8 cellular contexts compared by ENCODE assay signal in genomic region chr6:148464319-148465010, GRCh38.
DNase-seq lines count a peak whose midpoint lies in the region; ATAC-seq and TF ChIP-seq lines count a peak whose summit lies in the region.

No MANE protein-coding gene starts in this region.

- in situ Hi-C loops in G401 (cut with HindIII; ENCODE audit: low sequenced_read_pairs): no loop called here

- WGBS in right cardiac atrium: 32% methylated on average over 5 of the region's 5 CpGs
- WGBS in sigmoid colon, 2 donors: 37 to 40% methylated on average over 5 of the region's 5 CpGs

- H3K36me3 ChIP-seq in sigmoid colon: no peaks in the 10 kb centered on the region

- DNase-seq in G401 (ENCODE audit: low spot score): peak; percentile 47
- DNase-seq in H4 (ENCODE audit: low spot score): peak; percentile 56
- peak; percentile 58 for DNase-seq in LoVo (ENCODE audit: low spot score)
- peak; percentile 24 for DNase-seq in SK-N-DZ (ENCODE audit: low spot score)
- DNase-seq in amygdala (lab: John Stamatoyannopoulos, UW): peak in 47 of 56 donors; percentile 5 to 88 (median 50)
- DNase-seq in right cardiac atrium: peak; percentile 48 to 80 (median 74)
- DNase-seq in sigmoid colon: peak; percentile 83

- intact Hi-C loops in right cardiac atrium (cut with DNase I) (loop anchor here (2.0 to 10.0 kb wide), 7 partner anchors 120 to 960 kb away; partner anchors contain the start of genes SAMD5 (in 3 of the 4) and SASH1 (in 2 of the 4)), sigmoid colon (cut with DNase I) (loop anchor here (2.0 to 5.0 kb wide), 4 partner anchors 122 to 957 kb away; partner anchors contain the start of genes SAMD5 and SASH1)

- no peak for TF ChIP-seq POLR2A in sigmoid colon (IDR thresholded peaks at IDR 0.05)

- H3K9me3 ChIP-seq in right cardiac atrium (ENCODE audit: control insufficient read depth, low read length) (no peaks in the 10 kb centered on the region), sigmoid colon (no peaks in the 10 kb centered on the region)

- peak; percentile 84 to 93 (median 87) for TF ChIP-seq CTCF in sigmoid colon (IDR thresholded peaks at IDR 0.05)

- H3K4me3 ChIP-seq in right cardiac atrium (ENCODE audit: low read length): no peak overlapping the region
- no peak overlapping the region for H3K4me3 ChIP-seq in sigmoid colon

- H3K27ac ChIP-seq in right cardiac atrium (ENCODE audit: low read length) (peak overlapping the region; percentile 0), sigmoid colon (peak overlapping the region in 1 of 4 donors; percentile 50)

- ATAC-seq in right cardiac atrium: peak; percentile 69 to 71
- ATAC-seq in HG03196 (IDR thresholded peaks at IDR 0.05; ENCODE audit: unreplicated experiment): no peak

- H3K27me3 ChIP-seq in right cardiac atrium (ENCODE audit: control insufficient read depth, insufficient read depth) (no peaks in the 10 kb centered on the region), sigmoid colon (no peaks in the 10 kb centered on the region)

- TF ChIP-seq EP300 in sigmoid colon (IDR thresholded peaks at IDR 0.05): no peak

- peaks cover 16% of the 10 kb centered on the region for H3K4me1 ChIP-seq in right cardiac atrium (ENCODE audit: control insufficient read depth, insufficient read depth, low read length)
- peaks cover 0 to 40% (median 28%) of the 10 kb centered on the region in 4 donors for H3K4me1 ChIP-seq in sigmoid colon

Comparison
In these comparisons a context has a peak if more than half of its experiments do, and no peak if none do; other contexts are left out.
1. DNase-seq: peak in every context shown above with its lines; median percentile 83 in sigmoid colon; 74 in right cardiac atrium; 58 in LoVo; 56 in H4; 50 in amygdala; 47 in G401; 24 in SK-N-DZ.